In the genomic region with DNA sequence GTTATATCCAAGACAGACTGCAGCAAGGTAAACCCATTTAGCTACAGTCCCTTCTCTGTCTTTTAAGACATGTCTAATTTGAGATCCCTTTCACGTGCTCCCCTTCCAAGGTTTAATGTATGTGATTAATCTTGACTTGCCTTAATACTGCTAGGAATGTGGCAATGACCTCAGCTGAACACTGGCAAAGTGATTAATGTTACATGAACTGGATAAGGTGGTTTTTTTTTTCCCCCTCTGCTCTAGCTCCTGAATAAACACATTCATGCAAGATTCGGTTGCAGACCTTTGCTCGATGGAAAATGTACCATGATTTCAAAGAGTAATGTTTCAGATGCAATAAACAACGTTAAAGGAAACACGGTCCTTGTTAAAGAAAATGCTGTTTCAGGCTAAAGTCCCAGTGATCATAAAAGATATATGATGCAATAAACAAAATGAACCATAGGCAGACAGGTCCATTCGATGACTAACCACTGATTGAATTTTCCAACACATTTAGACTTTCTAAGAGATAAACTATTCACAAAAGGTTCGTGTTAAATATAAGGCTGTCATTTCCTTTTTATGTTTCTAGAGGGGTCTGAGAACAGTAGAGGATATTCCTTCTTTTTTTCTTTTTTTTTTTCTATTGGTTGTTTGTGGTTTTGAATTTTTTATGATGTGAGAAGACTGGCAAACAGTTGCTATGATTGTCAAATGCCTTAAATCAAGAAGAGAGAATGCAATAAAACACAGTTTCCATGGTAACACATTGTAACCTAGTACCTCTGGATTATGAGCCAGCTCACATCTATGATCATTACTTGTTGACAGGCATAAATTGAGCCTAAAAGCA, we compare ENCODE assay signal across 1 cellular context.
A peak's percentile ranks its signal among the peaks of the same experiment; 100 is the strongest.
TF ChIP-seq lines count a peak whose summit lies in the region.

No MANE protein-coding gene starts in this region.

TF ChIP-seq in HEK293, 187 proteins besides CTCF, POLR2A, EP300 and RAD21 (continued from another document and continues in another):
- TF ChIP-seq ZNF639 (tag by site-specific recombination; IDR thresholded peaks at IDR 0.05) (peak; percentile 54), ZNF580 (tag by site-specific recombination; IDR thresholded peaks at IDR 0.05) (no peak; the same call in none of the 2 replicates), YY1 (tag by site-specific recombination; IDR thresholded peaks at IDR 0.05) (no peak), ZNF623 (tag by site-specific recombination; IDR thresholded peaks at IDR 0.05) (no peak), ZFP69B (tag by site-specific recombination; IDR thresholded peaks at IDR 0.05) (peak; percentile 90), ZNF560 (tag by site-specific recombination; IDR thresholded peaks at IDR 0.05; ENCODE audit: borderline replicate concordance) (no peak), ZNF184 (tag by site-specific recombination; IDR thresholded peaks at IDR 0.05) (peak; percentile 32), PRDM10 (tag by site-specific recombination; IDR thresholded peaks at IDR 0.05) (peak; percentile 86), ZNF785 (tag by site-specific recombination; IDR thresholded peaks at IDR 0.05) (no peak), BCL11B (tag by site-specific recombination; IDR thresholded peaks at IDR 0.05; ENCODE audit: low read depth) (peak; percentile 28; the same call in 1 of the 2 replicates), RBAK (tag by site-specific recombination; IDR thresholded peaks at IDR 0.05) (no peak), ZNF76 (tag by site-specific recombination; IDR thresholded peaks at IDR 0.05; ENCODE audit: borderline replicate concordance, low read depth) (no peak; the same call in 1 of the 2 replicates), ZNF16 (tag by site-specific recombination; IDR thresholded peaks at IDR 0.05; ENCODE audit: low read depth) (no peak), ZNF548 (tag by site-specific recombination; IDR thresholded peaks at IDR 0.05) (no peak), ZSCAN4 (tag by site-specific recombination; IDR thresholded peaks at IDR 0.05) (peak; percentile 35; the same call in 1 of the 2 replicates), GFI1B (tag by site-specific recombination; IDR thresholded peaks at IDR 0.05) (peak; percentile 34), ZNF23 (tag by site-specific recombination; IDR thresholded peaks at IDR 0.05; ENCODE audit: borderline replicate concordance) (no peak), SP2 (tag by site-specific recombination; IDR thresholded peaks at IDR 0.05) (no peak), ZNF645 (tag by site-specific recombination; IDR thresholded peaks at IDR 0.05) (no peak), ZNF391 (tag by site-specific recombination; IDR thresholded peaks at IDR 0.05; ENCODE audit: borderline replicate concordance, low read depth) (peak; percentile 89; the same call in 1 of the 2 replicates), ZNF529 (tag by site-specific recombination; IDR thresholded peaks at IDR 0.05; ENCODE audit: insufficient replicate concordance) (no peak), HOXC10 (CRISPR knock-in tag; IDR thresholded peaks at IDR 0.05) (no peak), HIC1 (tag by site-specific recombination; IDR thresholded peaks at IDR 0.05) (peak; percentile 64), ZNF501 (tag by site-specific recombination; IDR thresholded peaks at IDR 0.05) (0 out of 2 replicates have a peak, but pooled peaks have one; percentile 24), ZNF624 (tag by site-specific recombination; IDR thresholded peaks at IDR 0.05) (no peak), ZBTB49 (tag by site-specific recombination; IDR thresholded peaks at IDR 0.05; ENCODE audit: low read depth) (no peak), ZNF791 (tag by site-specific recombination; IDR thresholded peaks at IDR 0.05) (no peak), BCL6B (tag by site-specific recombination; IDR thresholded peaks at IDR 0.05) (no peak; the same call in 1 of the 2 replicates), ZNF362 (tag by site-specific recombination; IDR thresholded peaks at IDR 0.05) (peak; percentile 94), MEIS1 (CRISPR knock-in tag; IDR thresholded peaks at IDR 0.05; ENCODE audit: borderline replicate concordance) (peak; percentile 11; the same call in 1 of the 2 replicates), ZNF302 (tag by site-specific recombination; IDR thresholded peaks at IDR 0.05; ENCODE audit: low read depth) (no peak), ZNF837 (tag by site-specific recombination; IDR thresholded peaks at IDR 0.05) (no peak), ZNF335 (tag by site-specific recombination; conservative IDR thresholded peaks at IDR 0.05) (peak; percentile 64), EGR2 (tag by site-specific recombination; IDR thresholded peaks at IDR 0.05; ENCODE audit: low read depth) (no peak), ZNF350 (tag by site-specific recombination; IDR thresholded peaks at IDR 0.05) (no peak)
- TF ChIP-seq, protein P1, sequence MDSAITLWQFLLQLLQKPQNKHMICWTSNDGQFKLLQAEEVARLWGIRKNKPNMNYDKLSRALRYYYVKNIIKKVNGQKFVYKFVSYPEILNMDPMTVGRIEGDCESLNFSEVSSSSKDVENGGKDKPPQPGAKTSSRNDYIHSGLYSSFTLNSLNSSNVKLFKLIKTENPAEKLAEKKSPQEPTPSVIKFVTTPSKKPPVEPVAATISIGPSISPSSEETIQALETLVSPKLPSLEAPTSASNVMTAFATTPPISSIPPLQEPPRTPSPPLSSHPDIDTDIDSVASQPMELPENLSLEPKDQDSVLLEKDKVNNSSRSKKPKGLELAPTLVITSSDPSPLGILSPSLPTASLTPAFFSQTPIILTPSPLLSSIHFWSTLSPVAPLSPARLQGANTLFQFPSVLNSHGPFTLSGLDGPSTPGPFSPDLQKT (IDR thresholded peaks at IDR 0.05; ENCODE audit: borderline replicate concordance, low read depth, low read length), result no peak
- TF ChIP-seq, protein P2, sequence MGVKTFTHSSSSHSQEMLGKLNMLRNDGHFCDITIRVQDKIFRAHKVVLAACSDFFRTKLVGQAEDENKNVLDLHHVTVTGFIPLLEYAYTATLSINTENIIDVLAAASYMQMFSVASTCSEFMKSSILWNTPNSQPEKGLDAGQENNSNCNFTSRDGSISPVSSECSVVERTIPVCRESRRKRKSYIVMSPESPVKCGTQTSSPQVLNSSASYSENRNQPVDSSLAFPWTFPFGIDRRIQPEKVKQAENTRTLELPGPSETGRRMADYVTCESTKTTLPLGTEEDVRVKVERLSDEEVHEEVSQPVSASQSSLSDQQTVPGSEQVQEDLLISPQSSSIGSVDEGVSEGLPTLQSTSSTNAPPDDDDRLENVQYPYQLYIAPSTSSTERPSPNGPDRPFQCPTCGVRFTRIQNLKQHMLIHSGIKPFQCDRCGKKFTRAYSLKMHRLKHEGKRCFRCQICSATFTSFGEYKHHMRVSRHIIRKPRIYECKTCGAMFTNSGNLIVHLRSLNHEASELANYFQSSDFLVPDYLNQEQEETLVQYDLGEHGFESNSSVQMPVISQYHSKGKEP (tag by site-specific recombination; IDR thresholded peaks at IDR 0.05), result peak; percentile 98
